In genomic region chr16:47197536-47198179, GRCh38 we compare ENCODE assay signal across 18 cellular contexts. TPM values are rescaled to one million over a fixed set of nuclear protein-coding genes. Genes with fewer than 3 reads are reported as not detected.
DNase-seq lines count a peak whose midpoint lies in the region; ATAC-seq and TF ChIP-seq lines count a peak whose summit lies in the region.
"Had no signal": no experiment of that assay in that cellular context is flagged by ENCODE, and none has a peak within 500 bp of the region (broad histone marks: within the 10 kb centered on the region; RNA-seq: fewer than 3 reads in every experiment).

No MANE protein-coding gene starts in this region.

- no peak overlapping the region for H2AK5ac ChIP-seq in mesendoderm (ENCODE audit: low read length)

- H3K27me3 ChIP-seq in left ventricle myocardium inferior (ENCODE audit: low read depth) (no peaks in the 10 kb centered on the region), mesendoderm (ENCODE audit: insufficient read depth, low read length, poor library complexity) (no peaks in the 10 kb centered on the region)
- H3K27me3 ChIP-seq: sigmoid colon, tibial artery had no signal

- no peak overlapping the region for H3K56ac ChIP-seq in mesendoderm (ENCODE audit: low read length)

- no peak overlapping the region for H3K4ac ChIP-seq in mesendoderm (ENCODE audit: low read depth, low read length)

- no peak overlapping the region for H2BK5ac ChIP-seq in mesendoderm (ENCODE audit: low read length)

- H3K18ac ChIP-seq in mesendoderm (ENCODE audit: low read length): no peak overlapping the region

- no peak overlapping the region for H3K9ac ChIP-seq in mesendoderm (ENCODE audit: low read length)
- H3K9ac ChIP-seq: SK-N-SH had no signal

- H3K23ac ChIP-seq in mesendoderm (ENCODE audit: low read length): no peak overlapping the region

- ATAC-seq in HG02610 (IDR thresholded peaks at IDR 0.05; ENCODE audit: unreplicated experiment): no peak
- ATAC-seq: GM23338 had no signal

- H2BK120ac ChIP-seq in mesendoderm (ENCODE audit: low read depth, low read length): no peak overlapping the region

- DNase-seq in AG08395 (ENCODE audit: low spot score) (peak; percentile 8), H4 (ENCODE audit: low spot score) (peak; percentile 8), cardiac fibroblast (ENCODE audit: low read depth in 2 of 2) (peak; percentile 89 to 92), left ventricle myocardium inferior (peak; percentile 63), KG1 (lab: John Stamatoyannopoulos, UW) (no peak), DMS153 treated with DMSO at 0.1 percent for 48 hours (lab: John Stamatoyannopoulos, UW; ENCODE audit: unreplicated experiment) (no peak), mesendoderm (no peak)
- DNase-seq: CD8-positive, alpha-beta memory T cell; DND-41; immature natural killer cell; naive B cell; NCI-H1694; sigmoid colon; SK-N-SH; stimulated activated naive CD4-positive, alpha-beta T cell had no signal

- no peaks in the 10 kb centered on the region for H3K9me3 ChIP-seq in left ventricle myocardium inferior (replicated peaks)
- H3K9me3 ChIP-seq: sigmoid colon, SK-N-SH, tibial artery had no signal

- no peak overlapping the region for H4K8ac ChIP-seq in mesendoderm (ENCODE audit: low read depth, low read length)

- intact Hi-C loops in left ventricle myocardium inferior (cut with micrococcal nuclease): no loop called here

- H3K4me2 ChIP-seq in mesendoderm (ENCODE audit: low read length): no peak overlapping the region
- H3K4me2 ChIP-seq: SK-N-SH had no signal

- no peak overlapping the region for H4K5ac ChIP-seq in mesendoderm (ENCODE audit: low read length)

- no peaks in the 10 kb centered on the region for H3K79me1 ChIP-seq in mesendoderm (ENCODE audit: low read length)

- peak overlapping the region; percentile 15 for H3K27ac ChIP-seq in left ventricle myocardium inferior (replicated peaks)
- no peak overlapping the region for H3K27ac ChIP-seq in mesendoderm (ENCODE audit: low read depth, low read length)
- H3K27ac ChIP-seq: sigmoid colon, tibial artery had no signal

- TF ChIP-seq CTCF in cardiac fibroblast (IDR thresholded peaks at IDR 0.05; ENCODE audit: low read depth, low read length): no peak
- TF ChIP-seq CTCF in left ventricle myocardium inferior (IDR thresholded peaks at IDR 0.05; ENCODE audit: borderline replicate concordance): no peak

- H3K79me2 ChIP-seq in mesendoderm (ENCODE audit: control insufficient read depth, insufficient read depth, low read length): no peaks in the 10 kb centered on the region

- H3K4me1 ChIP-seq in left ventricle myocardium inferior (peaks cover 18% of the 10 kb centered on the region), mesendoderm (ENCODE audit: control insufficient read depth, low read depth, low read length) (no peaks in the 10 kb centered on the region)

- H3K36me3 ChIP-seq in left ventricle myocardium inferior: no peaks in the 10 kb centered on the region
- H3K36me3 ChIP-seq in mesendoderm (ENCODE audit: control insufficient read depth, insufficient read depth, low read length): no peaks in the 10 kb centered on the region
- H3K36me3 ChIP-seq: sigmoid colon, tibial artery had no signal

- whole genome bisulfite sequencing in mesendoderm (ENCODE audit: extremely low coverage, insufficient coverage, low lambda C conversion rate): no CpG with 5 or more reads among the region's 6 CpGs

- H3K4me3 ChIP-seq in cardiac fibroblast (replicated peaks in 1 of 2; ENCODE audit: low read depth in 2 of 2, low read length in 2 of 2): no peak overlapping the region
- no peak overlapping the region for H3K4me3 ChIP-seq in left ventricle myocardium inferior
- no peak overlapping the region for H3K4me3 ChIP-seq in mesendoderm (ENCODE audit: low read length)
- H3K4me3 ChIP-seq: GM23338, sigmoid colon, tibial artery had no signal

- H2BK15ac ChIP-seq in mesendoderm (replicated peaks; ENCODE audit: low read depth): no peak overlapping the region

RNA-seq across cellular contexts. Expression of gene NETO2, which starts 53.9 kb away (rescaled TPM):
- 58.7 and 69.8 TPM in 2 replicates for total RNA-seq in H4 (2014; rRNA removed; shearing (Covaris generic))
- 4.4 TPM for total RNA-seq in left ventricle myocardium inferior
- polyA plus RNA-seq in mesendoderm (2013, experiment 1 of 2): 47.4 TPM
- polyA plus RNA-seq in mesendoderm (2013, experiment 2 of 2): 49.3 TPM

Comparison
In these comparisons a context has a peak if more than half of its experiments do, and no peak if none do; other contexts are left out.
1. DNase-seq: peak in AG08395 (single experiment), H4 (single experiment), cardiac fibroblast (2 of 2) and left ventricle myocardium inferior (single experiment); none in KG1 (single experiment), DMS153 treated with DMSO at 0.1 percent for 48 hours (single experiment) and mesendoderm (single experiment).
2. RNA of gene NETO2, which starts 53.9 kb away (total RNA-seq): 58.7 to 69.8 TPM in H4; 4.4 TPM in left ventricle myocardium inferior (single experiment); every median in the first group is over 10 times any median in the second.